ENCODE assay signal across 2 cellular contexts in the genomic region with DNA sequence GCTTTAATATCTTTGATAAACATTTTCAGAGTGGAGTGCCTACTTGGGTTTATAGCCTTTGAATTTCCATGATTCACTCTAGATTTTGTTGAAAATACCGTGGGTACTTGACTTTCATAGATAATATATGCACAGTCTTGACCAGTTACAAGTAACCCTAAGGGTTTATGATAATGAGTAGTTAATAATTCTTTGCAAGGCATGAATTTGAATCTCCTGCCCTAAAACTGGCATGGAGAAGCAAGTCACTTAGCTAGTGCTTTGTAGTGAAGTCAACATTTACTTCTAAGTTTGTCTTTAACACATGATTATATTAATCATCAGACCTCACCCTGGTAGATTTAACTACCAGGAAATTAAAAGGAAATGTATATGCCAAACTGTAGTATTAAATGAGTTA.
"Had no signal": no experiment of that assay in that cellular context is flagged by ENCODE, and none has a peak within 500 bp of the region (broad histone marks: within the 10 kb centered on the region; RNA-seq: fewer than 3 reads in every experiment).

No MANE protein-coding gene starts in this region.

- ATAC-seq: GM12878 had no signal

- DNase-seq: GDM1 had no signal

- H3K4me3 ChIP-seq: GM12878 had no signal
